ENCODE assay signal across 10 cellular contexts in the genomic region with DNA sequence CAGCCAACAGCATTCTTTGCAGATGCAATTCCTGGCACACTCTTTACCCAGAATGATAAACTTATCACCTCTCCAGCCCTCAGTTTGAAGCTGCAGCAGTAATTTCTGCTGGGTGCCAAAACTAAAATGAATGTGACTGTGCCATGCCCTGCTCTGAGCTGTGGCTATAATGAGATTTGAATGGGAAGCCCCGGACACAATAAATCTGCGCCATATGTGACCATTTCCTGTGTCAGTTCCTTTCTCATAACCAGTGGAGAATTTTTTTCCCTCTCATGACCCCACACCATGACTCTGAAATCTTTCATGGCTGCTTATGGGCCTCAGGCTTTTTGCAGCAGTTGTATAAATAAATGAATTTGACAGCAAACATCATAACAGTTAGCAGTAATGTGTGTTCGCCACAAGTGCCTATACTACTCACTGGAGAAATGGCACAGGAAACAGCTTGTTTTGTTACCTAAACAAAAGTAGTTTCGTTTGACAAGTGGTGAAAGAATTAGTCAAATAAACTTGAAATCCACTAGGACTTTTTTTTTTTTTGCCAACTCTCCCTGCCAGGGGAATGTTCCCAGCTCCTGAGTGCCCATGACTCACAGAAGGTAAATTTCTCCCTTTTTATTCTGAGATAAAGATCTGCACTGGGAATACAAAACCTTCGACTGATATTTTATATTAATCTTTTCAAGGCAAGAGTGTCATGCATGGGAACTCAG.
DNase-seq lines count a peak whose midpoint lies in the region; ATAC-seq lines count a peak whose summit lies in the region.
"Had no signal": no experiment of that assay in that cellular context is flagged by ENCODE, and none has a peak within 500 bp of the region (broad histone marks: within the 10 kb centered on the region; RNA-seq: fewer than 3 reads in every experiment).

No MANE protein-coding gene starts in this region.

- ATAC-seq in GM18873 (IDR thresholded peaks at IDR 0.05; ENCODE audit: low FRiP score, unreplicated experiment), result peak; percentile 89
- peak; percentile 92 for ATAC-seq in HG02610 (IDR thresholded peaks at IDR 0.05; ENCODE audit: unreplicated experiment)
- peak; percentile 82 for ATAC-seq in left lobe of liver
- no peak for ATAC-seq in stimulated activated naive CD8-positive, alpha-beta T cell treated with anti-CD3 and anti-CD28 coated beads, Interleukin-15, Interleukin-2, amounts not matched to agents 100 U/mL and 50 U/mL, for 24 hours

- DNase-seq in NCI-H2081 (lab: John Stamatoyannopoulos, UW) (peak; percentile 49 to 74), left lobe of liver (ENCODE audit: low spot score) (peak; percentile 46), hepatic stellate cell (ENCODE audit: low spot score) (no peak), activated gamma-delta T cell treated with Interleukin-2 at 50 U/mL for 16 hours (no peak)
- no peak for DNase-seq in activated CD4-positive, CD25-positive, alpha-beta regulatory T cell treated with anti-CD3 and anti-CD28 coated beads, Interleukin-2, amount 50 U/mL, for 72 hours
- DNase-seq in stimulated activated naive CD8-positive, alpha-beta T cell treated with anti-CD3 and anti-CD28 coated beads, Interleukin-15, Interleukin-2, amounts not matched to agents 100 U/mL and 50 U/mL, for 24 hours, result no peak
- DNase-seq: colonic mucosa, stomach had no signal

Comparison
In these comparisons a context has a peak if more than half of its experiments do, and no peak if none do; other contexts are left out.
1. DNase-seq: peak in NCI-H2081 (2 of 2) and left lobe of liver (single experiment); none in activated CD4-positive, CD25-positive, alpha-beta regulatory T cell treated with anti-CD3 and anti-CD28 coated beads, Interleukin-2, amount 50 U/mL, for 72 hours (single experiment), hepatic stellate cell (single experiment), activated gamma-delta T cell treated with Interleukin-2 at 50 U/mL for 16 hours (single experiment) and stimulated activated naive CD8-positive, alpha-beta T cell treated with anti-CD3 and anti-CD28 coated beads, Interleukin-15, Interleukin-2, amounts not matched to agents 100 U/mL and 50 U/mL, for 24 hours (single experiment).